Comparison of ENCODE assay signal across 10 cellular contexts in the genomic region with DNA sequence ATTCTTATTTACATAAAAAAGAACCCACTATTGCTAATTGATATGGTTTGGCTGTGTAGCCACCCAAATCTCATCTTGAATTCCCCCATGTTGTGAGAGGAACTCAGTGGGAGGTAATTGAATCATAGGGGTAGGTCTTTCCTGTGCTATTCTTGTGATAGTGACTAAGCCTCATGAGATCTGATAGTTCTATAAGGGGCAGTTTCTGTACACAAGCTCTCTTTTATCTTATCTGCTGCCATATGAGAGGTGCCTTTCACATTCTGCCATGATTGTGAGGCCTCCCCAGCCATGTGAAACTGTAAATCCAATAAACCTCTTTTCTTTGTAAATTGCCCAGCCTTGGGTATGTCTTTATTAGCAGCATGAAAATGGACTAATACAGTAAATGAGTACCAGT. TPM values are rescaled to one million over a fixed set of nuclear protein-coding genes. Genes with fewer than 3 reads are reported as not detected.
DNase-seq lines count a peak whose midpoint lies in the region; ATAC-seq and TF ChIP-seq lines count a peak whose summit lies in the region.
"Had no signal": no experiment of that assay in that cellular context is flagged by ENCODE, and none has a peak within 500 bp of the region (broad histone marks: within the 10 kb centered on the region; RNA-seq: fewer than 3 reads in every experiment).

No MANE protein-coding gene starts in this region.

- 0 out of 2 replicates have a peak overlapping the region, but pooled peaks have one; percentile 4 for H2AFZ ChIP-seq in GM23338

- DNase-seq in GM23338 (ENCODE audit: low spot score), result no peak
- peak; percentile 31 for DNase-seq in NB4 (ENCODE audit: low read depth)
- peak; percentile 65 for DNase-seq in epithelial cell of esophagus (ENCODE audit: low read depth)
- DNase-seq in gastrocnemius medialis, result no peak
- DNase-seq in SKM-1 treated with dmso at 0.1 percent for 144 hours (lab: John Stamatoyannopoulos, UW; ENCODE audit: unreplicated experiment), result no peak
- DNase-seq in stimulated activated CD4-positive, alpha-beta T cell treated with anti-CD3 and anti-CD28 coated beads, Interleukin-4, amount 100 ng/mL, for 4 hours, result no peak
- DNase-seq: effector memory CD4-positive, alpha-beta T cell; KG1; kidney had no signal

- H3K27me3 ChIP-seq in GM23338 (ENCODE audit: insufficient read depth), result no peaks in the 10 kb centered on the region
- no peaks in the 10 kb centered on the region for H3K27me3 ChIP-seq in gastrocnemius medialis

- H3K4me1 Mint-ChIP-seq in GM23338, result peaks cover 2% of the 10 kb centered on the region; the same call in 1 of the 3 replicates

- TF ChIP-seq CTCF in GM23338 (conservative IDR thresholded peaks at IDR 0.05; ENCODE audit: low read depth in 2 of 2) (no peak), NB4 (IDR thresholded peaks at IDR 0.05; ENCODE audit: low read depth, low read length) (no peak), epithelial cell of esophagus (IDR thresholded peaks at IDR 0.05; ENCODE audit: insufficient read depth, low read depth, low read length, missing control alignments) (no peak), gastrocnemius medialis (IDR thresholded peaks at IDR 0.05 in 4 of 5, conservative IDR thresholded peaks at IDR 0.05 in 1 of 5) (no peak)

- H3K79me2 ChIP-seq in GM23338 (replicated peaks; ENCODE audit: insufficient read depth), result no peaks in the 10 kb centered on the region

- H3K27me3 Mint-ChIP-seq in GM23338 (ENCODE audit: insufficient read depth, low read depth, poor library complexity), result peaks cover 4% of the 10 kb centered on the region

- no peaks in the 10 kb centered on the region for H4K20me1 ChIP-seq in GM23338 (replicated peaks; ENCODE audit: insufficient read depth)

- no peak overlapping the region for H3K27ac ChIP-seq in GM23338 (ENCODE audit: low read depth)
- H3K27ac ChIP-seq in gastrocnemius medialis, result peak overlapping the region in 2 of 4 donors; percentile 44 to 72

- H3K4me2 ChIP-seq in GM23338, result no peak overlapping the region

- no peak overlapping the region for H3K27ac Mint-ChIP-seq in GM23338

- H3K4me1 ChIP-seq in GM23338 (ENCODE audit: insufficient read depth) (no peaks in the 10 kb centered on the region), gastrocnemius medialis (peaks cover 2 to 13% of the 10 kb centered on the region in 2 donors)

- in situ Hi-C loops in gastrocnemius medialis (cut with MboI; ENCODE audit: low sequenced_read_pairs in 4 of 4), result no loop called here

- H3F3A ChIP-seq in GM23338 (replicated peaks; ENCODE audit: low read depth), result no peaks in the 10 kb centered on the region

- TF ChIP-seq POLR2A in NB4 (IDR thresholded peaks at IDR 0.05; ENCODE audit: extremely low read depth, insufficient read length), result no peak
- TF ChIP-seq POLR2A in gastrocnemius medialis (IDR thresholded peaks at IDR 0.05), result no peak

- H3K4me3 Mint-ChIP-seq in GM23338, result no peak overlapping the region

- ATAC-seq in GM23338 (no peak), gastrocnemius medialis (peak; percentile 78 to 84), HG02763 (IDR thresholded peaks at IDR 0.05; ENCODE audit: unreplicated experiment) (no peak)

- H3K36me3 ChIP-seq in GM23338 (ENCODE audit: insufficient read depth), result no peaks in the 10 kb centered on the region
- no peaks in the 10 kb centered on the region for H3K36me3 ChIP-seq in gastrocnemius medialis

- H3K4me3 ChIP-seq in GM23338, result no peak overlapping the region
- H3K4me3 ChIP-seq in NB4 (ENCODE audit: low read depth, low read length), result no peak overlapping the region
- H3K4me3 ChIP-seq in epithelial cell of esophagus (ENCODE audit: low read length), result no peak overlapping the region
- no peak overlapping the region for H3K4me3 ChIP-seq in gastrocnemius medialis

- H3K9me3 ChIP-seq in gastrocnemius medialis, result no peaks in the 10 kb centered on the region

- intact Hi-C loops in gastrocnemius medialis (cut with DNase I; ENCODE audit: low total_unique reads), result no loop called here

- H3K36me3 Mint-ChIP-seq in GM23338 (ENCODE audit: low read depth), result peaks cover 14% of the 10 kb centered on the region; the same call in 2 of the 3 replicates

- H3K9me2 ChIP-seq in GM23338 (ENCODE audit: insufficient read depth), result no peaks in the 10 kb centered on the region; the same call in 1 of the 2 replicates

- H3K9me3 Mint-ChIP-seq in GM23338, result peaks cover 15% of the 10 kb centered on the region; the same call in 2 of the 3 replicates

TF ChIP-seq in GM23338, 12 proteins besides CTCF, POLR2A, EP300 and RAD21 (continues in another document):
- TF ChIP-seq, protein P1, sequence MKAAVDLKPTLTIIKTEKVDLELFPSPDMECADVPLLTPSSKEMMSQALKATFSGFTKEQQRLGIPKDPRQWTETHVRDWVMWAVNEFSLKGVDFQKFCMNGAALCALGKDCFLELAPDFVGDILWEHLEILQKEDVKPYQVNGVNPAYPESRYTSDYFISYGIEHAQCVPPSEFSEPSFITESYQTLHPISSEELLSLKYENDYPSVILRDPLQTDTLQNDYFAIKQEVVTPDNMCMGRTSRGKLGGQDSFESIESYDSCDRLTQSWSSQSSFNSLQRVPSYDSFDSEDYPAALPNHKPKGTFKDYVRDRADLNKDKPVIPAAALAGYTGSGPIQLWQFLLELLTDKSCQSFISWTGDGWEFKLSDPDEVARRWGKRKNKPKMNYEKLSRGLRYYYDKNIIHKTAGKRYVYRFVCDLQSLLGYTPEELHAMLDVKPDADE (IDR thresholded peaks at IDR 0.05), result no peak
- no peak for TF ChIP-seq ZNF331 (CRISPR knock-in tag; IDR thresholded peaks at IDR 0.05; ENCODE audit: low read depth)
- no peak for TF ChIP-seq EZH2phosphoT487 (IDR thresholded peaks at IDR 0.05; ENCODE audit: unreplicated experiment)
- TF ChIP-seq JUNB (IDR thresholded peaks at IDR 0.05; ENCODE audit: unreplicated experiment), result no peak
- TF ChIP-seq POLR2AphosphoS5 (IDR thresholded peaks at IDR 0.05; ENCODE audit: low read depth), result no peak
- TF ChIP-seq EZH2 (IDR thresholded peaks at IDR 0.05; ENCODE audit: low read depth, unreplicated experiment), result no peak
- no peak for TF ChIP-seq ZNF114 (CRISPR knock-in tag; IDR thresholded peaks at IDR 0.05)
- TF ChIP-seq, protein P2, sequence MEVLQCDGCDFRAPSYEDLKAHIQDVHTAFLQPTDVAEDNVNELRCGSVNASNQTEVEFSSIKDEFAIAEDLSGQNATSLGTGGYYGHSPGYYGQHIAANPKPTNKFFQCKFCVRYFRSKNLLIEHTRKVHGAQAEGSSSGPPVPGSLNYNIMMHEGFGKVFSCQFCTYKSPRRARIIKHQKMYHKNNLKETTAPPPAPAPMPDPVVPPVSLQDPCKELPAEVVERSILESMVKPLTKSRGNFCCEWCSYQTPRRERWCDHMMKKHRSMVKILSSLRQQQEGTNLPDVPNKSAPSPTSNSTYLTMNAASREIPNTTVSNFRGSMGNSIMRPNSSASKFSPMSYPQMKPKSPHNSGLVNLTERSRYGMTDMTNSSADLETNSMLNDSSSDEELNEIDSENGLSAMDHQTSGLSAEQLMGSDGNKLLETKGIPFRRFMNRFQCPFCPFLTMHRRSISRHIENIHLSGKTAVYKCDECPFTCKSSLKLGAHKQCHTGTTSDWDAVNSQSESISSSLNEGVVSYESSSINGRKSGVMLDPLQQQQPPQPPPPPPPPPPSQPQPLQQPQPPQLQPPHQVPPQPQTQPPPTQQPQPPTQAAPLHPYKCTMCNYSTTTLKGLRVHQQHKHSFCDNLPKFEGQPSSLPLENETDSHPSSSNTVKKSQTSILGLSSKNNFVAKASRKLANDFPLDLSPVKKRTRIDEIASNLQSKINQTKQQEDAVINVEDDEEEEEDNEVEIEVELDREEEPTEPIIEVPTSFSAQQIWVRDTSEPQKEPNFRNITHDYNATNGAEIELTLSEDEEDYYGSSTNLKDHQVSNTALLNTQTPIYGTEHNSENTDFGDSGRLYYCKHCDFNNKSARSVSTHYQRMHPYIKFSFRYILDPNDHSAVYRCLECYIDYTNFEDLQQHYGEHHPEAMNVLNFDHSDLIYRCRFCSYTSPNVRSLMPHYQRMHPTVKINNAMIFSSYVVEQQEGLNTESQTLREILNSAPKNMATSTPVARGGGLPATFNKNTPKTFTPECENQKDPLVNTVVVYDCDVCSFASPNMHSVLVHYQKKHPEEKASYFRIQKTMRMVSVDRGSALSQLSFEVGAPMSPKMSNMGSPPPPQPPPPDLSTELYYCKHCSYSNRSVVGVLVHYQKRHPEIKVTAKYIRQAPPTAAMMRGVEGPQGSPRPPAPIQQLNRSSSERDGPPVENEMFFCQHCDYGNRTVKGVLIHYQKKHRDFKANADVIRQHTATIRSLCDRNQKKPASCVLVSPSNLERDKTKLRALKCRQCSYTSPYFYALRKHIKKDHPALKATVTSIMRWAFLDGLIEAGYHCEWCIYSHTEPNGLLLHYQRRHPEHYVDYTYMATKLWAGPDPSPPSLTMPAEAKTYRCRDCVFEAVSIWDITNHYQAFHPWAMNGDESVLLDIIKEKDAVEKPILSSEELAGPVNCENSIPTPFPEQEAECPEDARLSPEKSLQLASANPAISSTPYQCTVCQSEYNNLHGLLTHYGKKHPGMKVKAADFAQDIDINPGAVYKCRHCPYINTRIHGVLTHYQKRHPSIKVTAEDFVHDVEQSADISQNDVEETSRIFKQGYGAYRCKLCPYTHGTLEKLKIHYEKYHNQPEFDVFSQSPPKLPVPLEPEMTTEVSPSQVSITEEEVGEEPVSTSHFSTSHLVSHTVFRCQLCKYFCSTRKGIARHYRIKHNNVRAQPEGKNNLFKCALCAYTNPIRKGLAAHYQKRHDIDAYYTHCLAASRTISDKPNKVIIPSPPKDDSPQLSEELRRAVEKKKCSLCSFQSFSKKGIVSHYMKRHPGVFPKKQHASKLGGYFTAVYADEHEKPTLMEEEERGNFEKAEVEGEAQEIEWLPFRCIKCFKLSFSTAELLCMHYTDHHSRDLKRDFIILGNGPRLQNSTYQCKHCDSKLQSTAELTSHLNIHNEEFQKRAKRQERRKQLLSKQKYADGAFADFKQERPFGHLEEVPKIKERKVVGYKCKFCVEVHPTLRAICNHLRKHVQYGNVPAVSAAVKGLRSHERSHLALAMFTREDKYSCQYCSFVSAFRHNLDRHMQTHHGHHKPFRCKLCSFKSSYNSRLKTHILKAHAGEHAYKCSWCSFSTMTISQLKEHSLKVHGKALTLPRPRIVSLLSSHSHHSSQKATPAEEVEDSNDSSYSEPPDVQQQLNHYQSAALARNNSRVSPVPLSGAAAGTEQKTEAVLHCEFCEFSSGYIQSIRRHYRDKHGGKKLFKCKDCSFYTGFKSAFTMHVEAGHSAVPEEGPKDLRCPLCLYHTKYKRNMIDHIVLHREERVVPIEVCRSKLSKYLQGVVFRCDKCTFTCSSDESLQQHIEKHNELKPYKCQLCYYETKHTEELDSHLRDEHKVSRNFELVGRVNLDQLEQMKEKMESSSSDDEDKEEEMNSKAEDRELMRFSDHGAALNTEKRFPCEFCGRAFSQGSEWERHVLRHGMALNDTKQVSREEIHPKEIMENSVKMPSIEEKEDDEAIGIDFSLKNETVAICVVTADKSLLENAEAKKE (CRISPR knock-in tag; IDR thresholded peaks at IDR 0.05), result no peak

RNA-seq across cellular contexts. Expression of a gene that starts 58.2 kb away (rescaled TPM):
- 0.62 and 1.0 TPM in 2 replicates for total RNA-seq in GM23338 (2014; rRNA removed; shearing (Covaris generic))
- 0.64 and 1.7 TPM in 2 replicates for polyA plus RNA-seq in GM23338 (2016; fragmentation: Nextera tagmentation; extraction: Ambion mirVana)
- total RNA-seq in gastrocnemius medialis, result 1 to 10 TPM in 3 of 4 donors, under 1 TPM in 1; 0.66 to 3.9 (median 2.6) TPM

Comparison
In these comparisons a context has a peak if more than half of its experiments do, and no peak if none do; other contexts are left out.
1. ATAC-seq: peak in gastrocnemius medialis (2 of 2); none in GM23338 (single experiment) and HG02763 (single experiment).
2. DNase-seq: peak in NB4 (single experiment) and epithelial cell of esophagus (single experiment); none in GM23338 (single experiment), gastrocnemius medialis (0 of 2), SKM-1 treated with dmso at 0.1 percent for 144 hours (single experiment) and stimulated activated CD4-positive, alpha-beta T cell treated with anti-CD3 and anti-CD28 coated beads, Interleukin-4, amount 100 ng/mL, for 4 hours (0 of 2).